31 cellular contexts compared by ENCODE assay signal in genomic region chr11:73004088-73004487, GRCh38.
"Had no signal": no experiment of that assay in that cellular context is flagged by ENCODE, and none has a peak within 500 bp of the region (broad histone marks: within the 10 kb centered on the region; RNA-seq: fewer than 3 reads in every experiment).

No MANE protein-coding gene starts in this region.

- H3K36me3 Mint-ChIP-seq: WTC11 had no signal

- H3K27ac ChIP-seq: adrenal gland, breast epithelium, KMS-11, Peyer's patch, RWPE1, SJSA1 had no signal

- H3K36me3 ChIP-seq: breast epithelium, Peyer's patch, SJSA1 had no signal

- H3K27ac Mint-ChIP-seq: activated CD4-positive, alpha-beta memory T cell treated with anti-CD3 and anti-CD28 coated beads for 36 hours; activated CD4-positive, alpha-beta T cell treated with anti-CD3 and anti-CD28 coated beads, Interleukin-2, amount 10 ng/mL, durations not matched to agents 24 days and 14 days; activated naive CD4-positive, alpha-beta T cell treated with anti-CD3 and anti-CD28 coated beads for 36 hours; activated naive CD8-positive, alpha-beta T cell treated with anti-CD3 and anti-CD28 coated beads, Interleukin-2, amount 10 ng/mL, durations not matched to agents 7 days and 5 days; activated T-helper 17 cell treated with anti-CD3 and anti-CD28 coated beads, Interleukin-2, amount 50 U/mL, for 72 hours; T-helper 1 cell treated with Interleukin-12 subunit alpha and Interleukin-12 subunit beta and Interleukin-4 antibody, amounts not matched to agents 30 μg/mL and 1 μg/mL, for 36 hours; WTC11 had no signal

- H3K4me3 ChIP-seq: adrenal gland, breast epithelium, Peyer's patch, SJSA1 had no signal

- H3K4me3 Mint-ChIP-seq: activated CD4-positive, alpha-beta memory T cell treated with anti-CD3 and anti-CD28 coated beads for 36 hours; activated CD4-positive, alpha-beta T cell treated with anti-CD3 and anti-CD28 coated beads, Interleukin-2, amount 10 ng/mL, durations not matched to agents 24 days and 14 days; activated naive CD4-positive, alpha-beta T cell treated with anti-CD3 and anti-CD28 coated beads for 36 hours; activated naive CD8-positive, alpha-beta T cell treated with anti-CD3 and anti-CD28 coated beads, Interleukin-2, amount 10 ng/mL, durations not matched to agents 7 days and 5 days; activated T-helper 17 cell treated with anti-CD3 and anti-CD28 coated beads, Interleukin-2, amount 50 U/mL, for 72 hours; T-helper 1 cell treated with Interleukin-12 subunit alpha and Interleukin-12 subunit beta and Interleukin-4 antibody, amounts not matched to agents 30 μg/mL and 1 μg/mL, for 36 hours; WTC11 had no signal

- H3K27me3 Mint-ChIP-seq: activated CD4-positive, alpha-beta memory T cell treated with anti-CD3 and anti-CD28 coated beads for 36 hours; activated CD4-positive, alpha-beta T cell treated with anti-CD3 and anti-CD28 coated beads, Interleukin-2, amount 10 ng/mL, durations not matched to agents 24 days and 14 days; activated naive CD8-positive, alpha-beta T cell treated with anti-CD3 and anti-CD28 coated beads, Interleukin-2, amount 10 ng/mL, durations not matched to agents 7 days and 5 days; activated T-helper 17 cell treated with anti-CD3 and anti-CD28 coated beads, Interleukin-2, amount 50 U/mL, for 72 hours had no signal

- H3K9me3 ChIP-seq: Peyer's patch, SJSA1 had no signal

- ATAC-seq: activated T-helper 17 cell treated with anti-CD3 and anti-CD28 coated beads, Interleukin-2, amount 50 U/mL, for 72 hours; SK-N-SH treated with all-trans-retinoic acid at 6 μM for 48 hours; WTC11 had no signal

- H3K4me1 ChIP-seq: breast epithelium, Peyer's patch, SJSA1 had no signal

- H3K9me3 Mint-ChIP-seq: activated CD4-positive, alpha-beta memory T cell treated with anti-CD3 and anti-CD28 coated beads for 36 hours; activated naive CD4-positive, alpha-beta T cell treated with anti-CD3 and anti-CD28 coated beads for 36 hours; activated T-helper 17 cell treated with anti-CD3 and anti-CD28 coated beads, Interleukin-2, amount 50 U/mL, for 72 hours; WTC11 had no signal

- H3K9ac ChIP-seq: KMS-11 had no signal

- DNase-seq: activated CD4-positive, alpha-beta memory T cell treated with anti-CD3 and anti-CD28 coated beads for 36 hours; activated CD4-positive, alpha-beta T cell treated with anti-CD3 and anti-CD28 coated beads for 1 hour; activated CD4-positive, alpha-beta T cell treated with anti-CD3 and anti-CD28 coated beads, Interleukin-2, amount 10 ng/mL, durations not matched to agents 24 days and 14 days; activated CD8-positive, alpha-beta memory T cell treated with anti-CD3 and anti-CD28 coated beads for 24 hours; activated gamma-delta T cell; activated naive CD4-positive, alpha-beta T cell treated with anti-CD3 and anti-CD28 coated beads for 36 hours; activated naive CD8-positive, alpha-beta T cell treated with anti-CD3 and anti-CD28 coated beads, Interleukin-2, amount 10 ng/mL, durations not matched to agents 7 days and 5 days; activated T-cell treated with anti-CD3 and anti-CD28 coated beads for 4 hours; activated T-cell treated with anti-CD3 and anti-CD28 coated beads, Interleukin-2, amount 50 U/mL, for 48 hours; adrenal gland; caudate nucleus; MM.1S; NCI-H1105; NCI-H1436; NCI-H1694 treated with DMSO at 0.1 percent for 48 hours; NCI-H2029 treated with DMSO at 0.1 percent for 48 hours; NCI-H345; NCI-H510A; NCI-H526 treated with DMSO at 0.1 percent for 48 hours; NCI-H82; Peyer's patch; Right ventricle myocardium superior; T-helper 9 cell had no signal

- H3K4me2 ChIP-seq: KMS-11 had no signal

- H3K27me3 ChIP-seq: adrenal gland, breast epithelium, Peyer's patch, SJSA1 had no signal

- H3K4me1 Mint-ChIP-seq: WTC11 had no signal
